In the genomic region with DNA sequence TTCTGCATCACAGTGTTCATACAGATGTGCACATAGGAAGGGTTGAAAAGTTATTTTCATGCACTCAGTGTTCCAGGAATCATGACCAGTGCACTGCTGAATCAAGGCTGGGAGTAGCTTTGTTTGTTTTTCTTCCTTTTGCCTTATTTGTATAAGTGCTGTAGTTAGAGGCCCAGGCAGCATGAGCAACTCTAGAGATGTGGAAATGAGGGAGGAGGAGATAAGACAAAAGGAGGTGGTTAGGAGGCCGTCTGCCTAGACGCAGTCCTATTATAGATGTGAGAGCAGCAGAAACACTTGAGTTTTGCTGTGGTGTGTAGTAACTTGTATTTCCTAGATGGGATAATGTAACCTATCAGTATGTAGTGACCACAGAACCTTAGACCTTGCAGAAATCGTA, we compare ENCODE assay signal across 11 cellular contexts.
DNase-seq lines count a peak whose midpoint lies in the region; ATAC-seq, FAIRE-seq and TF ChIP-seq lines count a peak whose summit lies in the region.
"Had no signal": no experiment of that assay in that cellular context is flagged by ENCODE, and none has a peak within 500 bp of the region (broad histone marks: within the 10 kb centered on the region; RNA-seq: fewer than 3 reads in every experiment).

No MANE protein-coding gene starts in this region.

- WGBS in HepG2 (ENCODE audit: low lambda C conversion rate), result 3% methylated on average over 3 of the region's 3 CpGs

- TF ChIP-seq CTCF in AG04450 (IDR thresholded peaks at IDR 0.05; ENCODE audit: low read depth, low read length) (no peak), Loucy (conservative IDR thresholded peaks at IDR 0.05; ENCODE audit: low read length) (no peak), coronary artery (IDR thresholded peaks at IDR 0.05) (no peak), HepG2 (CRISPR knock-in tag; IDR thresholded peaks at IDR 0.05) (no peak)

- H3K27ac ChIP-seq in AG04450 (ENCODE audit: low read depth, low read length) (peak overlapping the region; percentile 75), coronary artery (peak overlapping the region; percentile 84 to 95), HepG2 (ENCODE audit: extremely low read length, insufficient read depth, low read length) (no peak overlapping the region)
- H3K27ac ChIP-seq: BLaER1 treated with 17β-estradiol and CSF1 and Interleukin-3, amounts not matched to agents 10 nM and 100 nM; neutrophil had no signal

- no peak for TF ChIP-seq POLR2A in HepG2 (IDR thresholded peaks at IDR 0.05; ENCODE audit: insufficient read depth in 1 of 2, low read depth in 2 of 2, low read length in 2 of 2)

- FAIRE-seq in HepG2 (lab: Jason Lieb, UNC), result no peak

- H3K9me3 ChIP-seq in AG04450 (ENCODE audit: control insufficient read depth, insufficient read depth, low read length) (no peaks in the 10 kb centered on the region; the same call in 1 of the 2 replicates), Loucy (ENCODE audit: insufficient read depth, low read depth, low read length) (no peaks in the 10 kb centered on the region), HepG2 (ENCODE audit: low read length) (no peaks in the 10 kb centered on the region)
- H3K9me3 ChIP-seq: BLaER1 treated with 17β-estradiol and CSF1 and Interleukin-3, amounts not matched to agents 10 nM and 100 nM; neutrophil had no signal

- peaks cover 19% of the 10 kb centered on the region for H3F3A ChIP-seq in Loucy (ENCODE audit: low read depth)

- H3K9ac ChIP-seq in Loucy (ENCODE audit: low read depth, low read length, poor library complexity, severe bottlenecking) (peak overlapping the region; percentile 58), HepG2 (ENCODE audit: insufficient read depth, low read depth, low read length) (no peak overlapping the region)
- H3K9ac ChIP-seq: BLaER1 treated with 17β-estradiol and CSF1 and Interleukin-3, amounts not matched to agents 10 nM and 100 nM had no signal

- H3K27me3 ChIP-seq in AG04450 (ENCODE audit: control insufficient read depth, insufficient read depth, low read length) (no peaks in the 10 kb centered on the region), Loucy (ENCODE audit: insufficient read depth, low read length, poor library complexity, severe bottlenecking) (no peaks in the 10 kb centered on the region), HepG2 (ENCODE audit: control insufficient read depth in 1 of 2, insufficient read depth in 2 of 2, low read length in 2 of 2) (peaks cover 0 to 3% of the 10 kb centered on the region in 2 experiments; a peak in 1 of 5 replicates)
- H3K27me3 ChIP-seq: BLaER1 treated with 17β-estradiol and CSF1 and Interleukin-3, amounts not matched to agents 10 nM and 100 nM; neutrophil had no signal

- CTCF ChIA-PET in AG04450 (lab: Charles Lee), result no interaction called here
- CTCF ChIA-PET in HepG2 (lab: Yijun Ruan, JAX; ENCODE audit: low intra/inter-chr PET ratio, low total read pairs), result no interaction called here

- DNase-seq in AG04450 (ENCODE audit: low read depth, low spot score) (peak; percentile 91), coronary artery (ENCODE audit: low spot score) (peak; percentile 81), HepG2 (ENCODE audit: low spot score) (peak; percentile 45), D341Med (ENCODE audit: low spot score) (no peak), LoVo (ENCODE audit: low spot score) (no peak), NCI-H187 treated with DMSO at 0.1 percent for 48 hours (lab: John Stamatoyannopoulos, UW) (no peak)
- DNase-seq: Kasumi-1 had no signal

- BruUV-seq in HepG2 (replicated peaks; lab: Mats Ljungman, UMichigan), result no TSS peak

- intact Hi-C loops in HepG2 (cut with micrococcal nuclease; ENCODE audit: unreplicated experiment), result no loop called here

- in situ Hi-C loops in HepG2 (cut with HindIII; ENCODE audit: extremely low pct_ligation_motif_present, low pct_unique_long_range_greater_than_20kb), result no loop called here

- H3K4me1 ChIP-seq in Loucy (ENCODE audit: insufficient read depth, low read length, poor library complexity, severe bottlenecking), result peaks cover 88% of the 10 kb centered on the region
- peaks cover 7% of the 10 kb centered on the region; the same call in 1 of the 2 replicates for H3K4me1 ChIP-seq in HepG2 (ENCODE audit: insufficient read depth, low read length)

- no peaks in the 10 kb centered on the region for H3K9me2 ChIP-seq in Loucy (replicated peaks; ENCODE audit: low read depth, low read length)

- H2AFZ ChIP-seq in Loucy (ENCODE audit: low read length) (no peak overlapping the region), HepG2 (ENCODE audit: low read length) (no peak overlapping the region)

- H3K4me3 ChIP-seq in AG04450 (ENCODE audit: low read depth, low read length) (no peak overlapping the region), Loucy (ENCODE audit: low read length, poor library complexity, severe bottlenecking) (no peak overlapping the region), coronary artery (no peak overlapping the region), HepG2 (replicated peaks in 1 of 3; ENCODE audit: insufficient read depth in 1 of 3, low read depth in 2 of 3, low read length in 3 of 3) (no peak overlapping the region)
- H3K4me3 ChIP-seq: BLaER1 treated with 17β-estradiol and CSF1 and Interleukin-3, amounts not matched to agents 10 nM and 100 nM had no signal

- H4K20me1 ChIP-seq in Loucy (ENCODE audit: insufficient read depth, low read length, poor library complexity, severe bottlenecking), result no peaks in the 10 kb centered on the region
- H4K20me1 ChIP-seq in HepG2 (ENCODE audit: insufficient read depth, low read length), result no peaks in the 10 kb centered on the region
- H4K20me1 ChIP-seq: BLaER1 treated with 17β-estradiol and CSF1 and Interleukin-3, amounts not matched to agents 10 nM and 100 nM had no signal

- peak; percentile 79 for ATAC-seq in HepG2
- no peak for ATAC-seq in GM19397 (IDR thresholded peaks at IDR 0.05; ENCODE audit: unreplicated experiment)

- TF ChIP-seq EP300 in HepG2 (IDR thresholded peaks at IDR 0.05; ENCODE audit: low read depth in 2 of 2, low read length in 2 of 2) (0 out of 4 replicates have a peak, but pooled peaks of 1 of the 2 experiments have one; percentile 8), HepG2 (CRISPR knock-in tag; IDR thresholded peaks at IDR 0.05; ENCODE audit: borderline replicate concordance) (no peak)

- peak overlapping the region; percentile 11 for H3K4me2 ChIP-seq in Loucy (ENCODE audit: low read depth, low read length, poor library complexity, severe bottlenecking)
- H3K4me2 ChIP-seq in HepG2 (ENCODE audit: low read depth, low read length), result no peak overlapping the region
- H3K4me2 ChIP-seq: BLaER1 treated with 17β-estradiol and CSF1 and Interleukin-3, amounts not matched to agents 10 nM and 100 nM had no signal

- TF ChIP-seq RAD21 in HepG2 (CRISPR knock-in tag; IDR thresholded peaks at IDR 0.05), result no peak

- POLR2A ChIA-PET in AG04450 (lab: Yijun Ruan, JAX), result interaction anchor here (0.6 to 1.3 kb wide), 4 partner anchors 34 to 78 kb away, joined by 3 to 5 read pairs (median 4); no protein-coding TSS in a partner anchor
- POLR2A ChIA-PET in HepG2 (lab: Yijun Ruan, JAX), result no interaction called here

- H3K79me2 ChIP-seq in Loucy (ENCODE audit: insufficient read depth, low read length) (no peaks in the 10 kb centered on the region), HepG2 (ENCODE audit: insufficient read depth, low read length) (no peaks in the 10 kb centered on the region)

- H3K36me3 ChIP-seq in Loucy (ENCODE audit: insufficient read depth, low read length), result no peaks in the 10 kb centered on the region
- no peaks in the 10 kb centered on the region for H3K36me3 ChIP-seq in HepG2 (replicated peaks in 1 of 2; ENCODE audit: control insufficient read depth in 1 of 2, insufficient read depth in 2 of 2, low read length in 2 of 2)
- H3K36me3 ChIP-seq: BLaER1 treated with 17β-estradiol and CSF1 and Interleukin-3, amounts not matched to agents 10 nM and 100 nM; neutrophil had no signal

TF ChIP-seq in HepG2, 621 proteins besides CTCF, POLR2A, EP300 and RAD21 (continues in another document):
- TF ChIP-seq, protein P1, sequence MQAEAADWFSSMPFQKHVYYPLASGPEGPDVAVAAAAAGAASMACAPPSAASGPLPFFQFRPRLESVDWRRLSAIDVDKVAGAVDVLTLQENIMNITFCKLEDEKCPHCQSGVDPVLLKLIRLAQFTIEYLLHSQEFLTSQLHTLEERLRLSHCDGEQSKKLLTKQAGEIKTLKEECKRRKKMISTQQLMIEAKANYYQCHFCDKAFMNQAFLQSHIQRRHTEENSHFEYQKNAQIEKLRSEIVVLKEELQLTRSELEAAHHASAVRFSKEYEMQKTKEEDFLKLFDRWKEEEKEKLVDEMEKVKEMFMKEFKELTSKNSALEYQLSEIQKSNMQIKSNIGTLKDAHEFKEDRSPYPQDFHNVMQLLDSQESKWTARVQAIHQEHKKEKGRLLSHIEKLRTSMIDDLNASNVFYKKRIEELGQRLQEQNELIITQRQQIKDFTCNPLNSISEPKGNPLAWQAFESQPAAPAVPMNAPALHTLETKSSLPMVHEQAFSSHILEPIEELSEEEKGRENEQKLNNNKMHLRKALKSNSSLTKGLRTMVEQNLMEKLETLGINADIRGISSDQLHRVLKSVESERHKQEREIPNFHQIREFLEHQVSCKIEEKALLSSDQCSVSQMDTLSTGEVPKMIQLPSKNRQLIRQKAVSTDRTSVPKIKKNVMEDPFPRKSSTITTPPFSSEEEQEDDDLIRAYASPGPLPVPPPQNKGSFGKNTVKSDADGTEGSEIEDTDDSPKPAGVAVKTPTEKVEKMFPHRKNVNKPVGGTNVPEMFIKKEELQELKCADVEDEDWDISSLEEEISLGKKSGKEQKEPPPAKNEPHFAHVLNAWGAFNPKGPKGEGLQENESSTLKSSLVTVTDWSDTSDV (CRISPR knock-in tag; IDR thresholded peaks at IDR 0.05), result no peak
- TF ChIP-seq FOXA3 (CRISPR knock-in tag; IDR thresholded peaks at IDR 0.05), result peak; percentile 61; the same call in 1 of the 2 replicates
- TF ChIP-seq ZNF12 (CRISPR knock-in tag; IDR thresholded peaks at IDR 0.05), result 0 out of 2 replicates have a peak, but pooled peaks have one; percentile 39
- TF ChIP-seq RFX3 (CRISPR knock-in tag; IDR thresholded peaks at IDR 0.05), result no peak
- TF ChIP-seq FOXP1 (IDR thresholded peaks at IDR 0.05), result no peak
- peak; percentile 36; the same call in 1 of the 2 replicates for TF ChIP-seq FOXP1 (CRISPR knock-in tag; IDR thresholded peaks at IDR 0.05)
- TF ChIP-seq ARNT2 (CRISPR knock-in tag; IDR thresholded peaks at IDR 0.05; ENCODE audit: low read depth), result no peak
- no peak for TF ChIP-seq ZBTB1 (CRISPR knock-in tag; IDR thresholded peaks at IDR 0.05; ENCODE audit: borderline replicate concordance)
- TF ChIP-seq FOXA1 (IDR thresholded peaks at IDR 0.05), result no peak
- TF ChIP-seq FOXA1 (CRISPR knock-in tag; IDR thresholded peaks at IDR 0.05), result peak; percentile 53; the same call in 1 of the 2 replicates
- TF ChIP-seq SOX13 (IDR thresholded peaks at IDR 0.05), result no peak
- TF ChIP-seq SOX13 (CRISPR knock-in tag; conservative IDR thresholded peaks at IDR 0.05 in 1 of 2, IDR thresholded peaks at IDR 0.05 in 1 of 2), result peak in 1 of 2 experiments; percentile 38; a peak in 1 of 4 replicates
- TF ChIP-seq GATAD2A (CRISPR knock-in tag; IDR thresholded peaks at IDR 0.05), result peak; percentile 39; the same call in 1 of the 2 replicates

Comparison
In these comparisons a context has a peak if more than half of its experiments do, and no peak if none do; other contexts are left out.
1. DNase-seq: peak in AG04450 (single experiment), coronary artery (single experiment) and HepG2 (single experiment); none in D341Med (single experiment), LoVo (single experiment) and NCI-H187 treated with DMSO at 0.1 percent for 48 hours (single experiment).